In genomic region chr4:124183926-124184325, GRCh38 we compare ENCODE assay signal across 21 cellular contexts.
"Had no signal": no experiment of that assay in that cellular context is flagged by ENCODE, and none has a peak within 500 bp of the region (broad histone marks: within the 10 kb centered on the region; RNA-seq: fewer than 3 reads in every experiment).

No MANE protein-coding gene starts in this region.

- H3K9ac ChIP-seq: neural progenitor cell had no signal

- H3K27me3 Mint-ChIP-seq: activated CD4-positive, alpha-beta T cell treated with anti-CD3 and anti-CD28 coated beads, Interleukin-2, amount 10 ng/mL, durations not matched to agents 7 days and 5 days; activated CD8-positive, alpha-beta memory T cell treated with anti-CD3 and anti-CD28 coated beads, Interleukin-2, amount 10 ng/mL, durations not matched to agents 7 days and 5 days; activated naive CD4-positive, alpha-beta T cell treated with anti-CD3 and anti-CD28 coated beads, Interleukin-2, amount 10 ng/mL, durations not matched to agents 7 days and 5 days; dendritic cell treated with granulocyte-macrophage colony-stimulating factor and Interleukin-4, amounts not matched to agents 40 ng/mL and 50 ng/mL, for 4 days had no signal

- H3K36me3 Mint-ChIP-seq: activated CD8-positive, alpha-beta memory T cell treated with anti-CD3 and anti-CD28 coated beads, Interleukin-2, amount 10 ng/mL, durations not matched to agents 7 days and 5 days; activated naive CD4-positive, alpha-beta T cell treated with anti-CD3 and anti-CD28 coated beads, Interleukin-2, amount 10 ng/mL, durations not matched to agents 7 days and 5 days; naive thymus-derived CD8-positive, alpha-beta T cell; neural progenitor cell had no signal

- H3K9me3 ChIP-seq: body of pancreas, gastrocnemius medialis, left ventricle myocardium inferior, upper lobe of left lung had no signal

- H3K4me3 Mint-ChIP-seq: activated CD4-positive, alpha-beta T cell treated with anti-CD3 and anti-CD28 coated beads, Interleukin-2, amount 10 ng/mL, durations not matched to agents 7 days and 5 days; activated CD8-positive, alpha-beta memory T cell treated with anti-CD3 and anti-CD28 coated beads, Interleukin-2, amount 10 ng/mL, durations not matched to agents 7 days and 5 days; activated CD8-positive, alpha-beta T cell treated with anti-CD3 and anti-CD28 coated beads for 36 hours; activated naive CD4-positive, alpha-beta T cell treated with anti-CD3 and anti-CD28 coated beads, Interleukin-2, amount 10 ng/mL, durations not matched to agents 7 days and 5 days; dendritic cell treated with granulocyte-macrophage colony-stimulating factor and Interleukin-4, amounts not matched to agents 40 ng/mL and 50 ng/mL, for 4 days; naive thymus-derived CD8-positive, alpha-beta T cell; neural progenitor cell; T-helper 2 cell treated with Interferon-gamma antibody and Interleukin-4, amounts not matched to agents 5 μg/mL and 100 μg/mL, for 36 hours had no signal

- H3K27ac Mint-ChIP-seq: activated CD4-positive, alpha-beta T cell treated with anti-CD3 and anti-CD28 coated beads, Interleukin-2, amount 10 ng/mL, durations not matched to agents 7 days and 5 days; activated CD8-positive, alpha-beta memory T cell treated with anti-CD3 and anti-CD28 coated beads, Interleukin-2, amount 10 ng/mL, durations not matched to agents 7 days and 5 days; activated CD8-positive, alpha-beta T cell treated with anti-CD3 and anti-CD28 coated beads for 36 hours; activated naive CD4-positive, alpha-beta T cell treated with anti-CD3 and anti-CD28 coated beads, Interleukin-2, amount 10 ng/mL, durations not matched to agents 7 days and 5 days; dendritic cell treated with granulocyte-macrophage colony-stimulating factor and Interleukin-4, amounts not matched to agents 40 ng/mL and 50 ng/mL, for 4 days; naive thymus-derived CD8-positive, alpha-beta T cell; neural progenitor cell; T-helper 2 cell treated with Interferon-gamma antibody and Interleukin-4, amounts not matched to agents 5 μg/mL and 100 μg/mL, for 36 hours had no signal

- H3K4me2 ChIP-seq: neural progenitor cell had no signal

- H3K36me3 ChIP-seq: gastrocnemius medialis, left ventricle myocardium inferior, neural progenitor cell, upper lobe of left lung, WERI-Rb-1 had no signal

- H3K27me3 ChIP-seq: body of pancreas, gastrocnemius medialis, neural progenitor cell, upper lobe of left lung had no signal

- H2AFZ ChIP-seq: neural progenitor cell had no signal

- H3K4me1 ChIP-seq: body of pancreas, gastrocnemius medialis, left ventricle myocardium inferior, neural progenitor cell, upper lobe of left lung had no signal

- DNase-seq: activated CD4-positive, alpha-beta T cell treated with anti-CD3 and anti-CD28 coated beads, Interleukin-2, amount 10 ng/mL, durations not matched to agents 7 days and 5 days; activated CD4-positive, CD25-positive, alpha-beta regulatory T cell treated with anti-CD3 and anti-CD28 coated beads, Interleukin-2, amount 50 U/mL, for 72 hours; activated CD8-positive, alpha-beta memory T cell treated with anti-CD3 and anti-CD28 coated beads, Interleukin-2, amount 10 ng/mL, durations not matched to agents 7 days and 5 days; activated CD8-positive, alpha-beta T cell treated with anti-CD3 and anti-CD28 coated beads for 36 hours; activated effector memory CD4-positive, alpha-beta T cell treated with anti-CD3 and anti-CD28 coated beads, Interleukin-2, amount 50 U/mL, for 16 hours; activated naive CD4-positive, alpha-beta T cell treated with anti-CD3 and anti-CD28 coated beads, Interleukin-2, amount 10 ng/mL, durations not matched to agents 7 days and 5 days; activated T-cell treated with anti-CD3 and anti-CD28 coated beads for 4 hours; anterior cingulate cortex; body of pancreas; effector CD4-positive, alpha-beta T cell; gastrocnemius medialis; hippocampal formation; left ventricle myocardium inferior; naive thymus-derived CD8-positive, alpha-beta T cell; stimulated activated CD4-positive, alpha-beta T cell treated with anti-CD3 and anti-CD28 coated beads, Interleukin-4, amount 100 ng/mL, for 24 hours; stimulated activated naive CD4-positive, alpha-beta T cell treated with Interleukin-2 at 50 U/mL for 16 hours; upper lobe of left lung; WERI-Rb-1 had no signal

- H3K4me1 Mint-ChIP-seq: activated CD4-positive, alpha-beta T cell treated with anti-CD3 and anti-CD28 coated beads, Interleukin-2, amount 10 ng/mL, durations not matched to agents 7 days and 5 days; activated CD8-positive, alpha-beta memory T cell treated with anti-CD3 and anti-CD28 coated beads, Interleukin-2, amount 10 ng/mL, durations not matched to agents 7 days and 5 days; activated naive CD4-positive, alpha-beta T cell treated with anti-CD3 and anti-CD28 coated beads, Interleukin-2, amount 10 ng/mL, durations not matched to agents 7 days and 5 days; naive thymus-derived CD8-positive, alpha-beta T cell; neural progenitor cell had no signal

- H3K27ac ChIP-seq: body of pancreas, gastrocnemius medialis, left ventricle myocardium inferior, neural progenitor cell, upper lobe of left lung, WERI-Rb-1 had no signal

- H3K4me3 ChIP-seq: body of pancreas, gastrocnemius medialis, left ventricle myocardium inferior, neural progenitor cell, upper lobe of left lung had no signal

- H3K9me3 Mint-ChIP-seq: activated CD4-positive, alpha-beta T cell treated with anti-CD3 and anti-CD28 coated beads, Interleukin-2, amount 10 ng/mL, durations not matched to agents 7 days and 5 days; activated naive CD4-positive, alpha-beta T cell treated with anti-CD3 and anti-CD28 coated beads, Interleukin-2, amount 10 ng/mL, durations not matched to agents 7 days and 5 days; neural progenitor cell; T-helper 2 cell treated with Interferon-gamma antibody and Interleukin-4, amounts not matched to agents 5 μg/mL and 100 μg/mL, for 36 hours had no signal
